In genomic region chr6:167565388-167565787, GRCh38 we compare ENCODE assay signal across 24 cellular contexts.
"Had no signal": no experiment of that assay in that cellular context is flagged by ENCODE, and none has a peak within 500 bp of the region (broad histone marks: within the 10 kb centered on the region; RNA-seq: fewer than 3 reads in every experiment).

No MANE protein-coding gene starts in this region.

- H3K27me3 Mint-ChIP-seq: activated CD8-positive, alpha-beta memory T cell treated with anti-CD3 and anti-CD28 coated beads, Interleukin-2, amount 10 ng/mL, durations not matched to agents 7 days and 5 days; dendritic cell treated with granulocyte-macrophage colony-stimulating factor and Interleukin-4, amounts not matched to agents 40 ng/mL and 50 ng/mL, for 4 days; stimulated activated naive CD8-positive, alpha-beta T cell treated with anti-CD3 and anti-CD28 coated beads, Interleukin-15, Interleukin-2, amounts not matched to agents 100 ng/mL and 50 ng/mL, for 24 hours had no signal

- H3K4me3 ChIP-seq: breast epithelium had no signal

- H3K36me3 Mint-ChIP-seq: activated CD8-positive, alpha-beta memory T cell treated with anti-CD3 and anti-CD28 coated beads, Interleukin-2, amount 10 ng/mL, durations not matched to agents 7 days and 5 days; activated naive CD4-positive, alpha-beta T cell treated with anti-CD3 and anti-CD28 coated beads, Interleukin-2, amount 50 U/mL, for 72 hours; stimulated activated effector memory CD8-positive, alpha-beta T cell treated with anti-CD3 and anti-CD28 coated beads, Interleukin-12 subunit alpha, Interleukin-12 subunit beta, amount 100 ng/mL, for 72 hours had no signal

- H3K4me1 ChIP-seq: breast epithelium had no signal

- H3K9me3 Mint-ChIP-seq: activated CD8-positive, alpha-beta T cell treated with anti-CD3 and anti-CD28 coated beads for 36 hours; dendritic cell treated with granulocyte-macrophage colony-stimulating factor and Interleukin-4, amounts not matched to agents 40 ng/mL and 50 ng/mL, for 4 days; endodermal cell; stimulated activated naive CD8-positive, alpha-beta T cell treated with anti-CD3 and anti-CD28 coated beads, Interleukin-15, Interleukin-2, amounts not matched to agents 100 ng/mL and 50 ng/mL, for 24 hours had no signal

- H3K36me3 ChIP-seq: breast epithelium, heart right ventricle had no signal

- DNase-seq: activated CD4-positive, alpha-beta T cell treated with anti-CD3 and anti-CD28 coated beads for 1 hour; activated CD4-positive, alpha-beta T cell treated with anti-CD3 and anti-CD28 coated beads, Interleukin-2, amount 50 U/mL, for 1 hour; activated CD8-positive, alpha-beta memory T cell treated with anti-CD3 and anti-CD28 coated beads, Interleukin-2, amount 10 ng/mL, durations not matched to agents 7 days and 5 days; activated CD8-positive, alpha-beta T cell treated with anti-CD3 and anti-CD28 coated beads for 36 hours; activated naive CD4-positive, alpha-beta T cell; activated T-cell treated with anti-CD3 and anti-CD28 coated beads for 4 hours; activated T-cell treated with anti-CD3 and anti-CD28 coated beads, Interleukin-2, amount 50 U/mL, for 72 hours; central memory CD4-positive, alpha-beta T cell; foreskin fibroblast; kidney glomerular epithelial cell; mammary epithelial cell; nucleus accumbens; stimulated activated CD4-positive, alpha-beta T cell treated with anti-CD3 and anti-CD28 coated beads, Interleukin-12 subunit alpha, Interleukin-12 subunit beta, amount 100 ng/mL, for 4 hours; stimulated activated CD4-positive, alpha-beta T cell treated with anti-CD3 and anti-CD28 coated beads, Interleukin-4, amount 100 ng/mL, for 24 hours; SW 1271; T-helper 9 cell had no signal

- ATAC-seq: activated CD8-positive, alpha-beta memory T cell treated with anti-CD3 and anti-CD28 coated beads, Interleukin-2, amount 10 ng/mL, durations not matched to agents 7 days and 5 days; activated CD8-positive, alpha-beta T cell treated with anti-CD3 and anti-CD28 coated beads for 36 hours; activated naive CD4-positive, alpha-beta T cell treated with anti-CD3 and anti-CD28 coated beads, Interleukin-2, amount 50 U/mL, for 72 hours; activated T-cell treated with anti-CD3 and anti-CD28 coated beads, Interleukin-2, amount 50 U/mL, for 72 hours; stimulated activated effector memory CD8-positive, alpha-beta T cell treated with anti-CD3 and anti-CD28 coated beads, Interleukin-12 subunit alpha, Interleukin-12 subunit beta, amount 100 ng/mL, for 72 hours had no signal

- H3K4me3 Mint-ChIP-seq: activated CD8-positive, alpha-beta memory T cell treated with anti-CD3 and anti-CD28 coated beads, Interleukin-2, amount 10 ng/mL, durations not matched to agents 7 days and 5 days; activated CD8-positive, alpha-beta T cell treated with anti-CD3 and anti-CD28 coated beads for 36 hours; activated T-cell treated with anti-CD3 and anti-CD28 coated beads, Interleukin-2, amount 50 U/mL, for 72 hours; dendritic cell treated with granulocyte-macrophage colony-stimulating factor and Interleukin-4, amounts not matched to agents 40 ng/mL and 50 ng/mL, for 4 days; endodermal cell; stimulated activated effector memory CD8-positive, alpha-beta T cell treated with anti-CD3 and anti-CD28 coated beads, Interleukin-12 subunit alpha, Interleukin-12 subunit beta, amount 100 ng/mL, for 72 hours; stimulated activated naive CD8-positive, alpha-beta T cell treated with anti-CD3 and anti-CD28 coated beads, Interleukin-15, Interleukin-2, amounts not matched to agents 100 ng/mL and 50 ng/mL, for 24 hours; T-helper 1 cell treated with Interleukin-12 subunit alpha and Interleukin-12 subunit beta and Interleukin-4 antibody, amounts not matched to agents 30 μg/mL and 1 μg/mL, for 36 hours had no signal

- H3K4me1 Mint-ChIP-seq: activated CD8-positive, alpha-beta memory T cell treated with anti-CD3 and anti-CD28 coated beads, Interleukin-2, amount 10 ng/mL, durations not matched to agents 7 days and 5 days; endodermal cell; stimulated activated effector memory CD8-positive, alpha-beta T cell treated with anti-CD3 and anti-CD28 coated beads, Interleukin-12 subunit alpha, Interleukin-12 subunit beta, amount 100 ng/mL, for 72 hours had no signal

- H3K27me3 ChIP-seq: heart right ventricle had no signal

- H3K27ac Mint-ChIP-seq: activated CD8-positive, alpha-beta memory T cell treated with anti-CD3 and anti-CD28 coated beads, Interleukin-2, amount 10 ng/mL, durations not matched to agents 7 days and 5 days; activated CD8-positive, alpha-beta T cell treated with anti-CD3 and anti-CD28 coated beads for 36 hours; activated naive CD4-positive, alpha-beta T cell treated with anti-CD3 and anti-CD28 coated beads, Interleukin-2, amount 50 U/mL, for 72 hours; activated T-cell treated with anti-CD3 and anti-CD28 coated beads, Interleukin-2, amount 50 U/mL, for 72 hours; dendritic cell treated with granulocyte-macrophage colony-stimulating factor and Interleukin-4, amounts not matched to agents 40 ng/mL and 50 ng/mL, for 4 days; endodermal cell; stimulated activated effector memory CD8-positive, alpha-beta T cell treated with anti-CD3 and anti-CD28 coated beads, Interleukin-12 subunit alpha, Interleukin-12 subunit beta, amount 100 ng/mL, for 72 hours; stimulated activated naive CD8-positive, alpha-beta T cell treated with anti-CD3 and anti-CD28 coated beads, Interleukin-15, Interleukin-2, amounts not matched to agents 100 ng/mL and 50 ng/mL, for 24 hours; T-helper 1 cell treated with Interleukin-12 subunit alpha and Interleukin-12 subunit beta and Interleukin-4 antibody, amounts not matched to agents 30 μg/mL and 1 μg/mL, for 36 hours had no signal

- H3K9me3 ChIP-seq: breast epithelium, heart right ventricle had no signal
